Comparison of ENCODE assay signal across 8 cellular contexts in the genomic region with DNA sequence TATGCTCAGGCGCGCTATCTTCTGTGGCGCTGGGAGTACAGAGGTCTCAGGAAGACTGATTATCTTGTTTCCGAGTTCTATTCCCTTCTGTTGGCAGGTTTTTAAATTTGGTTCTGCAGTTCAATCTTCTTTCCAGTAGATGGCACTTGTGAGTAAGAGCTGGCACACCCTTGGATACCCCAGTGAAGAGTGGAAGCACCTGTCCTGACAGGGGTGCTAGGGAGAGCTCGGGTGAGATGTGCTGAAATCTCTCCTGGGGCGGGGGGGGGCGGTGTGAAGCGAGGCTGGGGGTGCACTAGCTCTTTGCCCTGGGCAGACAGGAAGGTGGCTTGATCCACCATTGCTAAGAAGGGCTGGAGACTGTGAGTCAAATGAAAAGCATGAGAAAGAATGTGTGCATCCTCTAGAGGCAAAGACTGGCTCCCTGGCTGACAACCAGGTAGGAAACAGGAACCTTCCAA.
DNase-seq lines count a peak whose midpoint lies in the region; ATAC-seq, FAIRE-seq and TF ChIP-seq lines count a peak whose summit lies in the region.

No MANE protein-coding gene starts in this region.

- TF ChIP-seq EP300 in transverse colon (IDR thresholded peaks at IDR 0.05; ENCODE audit: low read depth) = no peak

- H3K9me3 ChIP-seq in ascending aorta (no peaks in the 10 kb centered on the region), transverse colon (no peaks in the 10 kb centered on the region)

- TF ChIP-seq CTCF in D721Med (IDR thresholded peaks at IDR 0.05; ENCODE audit: insufficient read depth, missing control alignments) = peak; percentile 79
- peak in 2 of 3 experiments; percentile 26 to 43 for TF ChIP-seq CTCF in ascending aorta (IDR thresholded peaks at IDR 0.05)
- peak; percentile 86 for TF ChIP-seq CTCF in kidney epithelial cell (IDR thresholded peaks at IDR 0.05; ENCODE audit: insufficient read depth, low read length, poor library complexity, severe bottlenecking)
- TF ChIP-seq CTCF in transverse colon (IDR thresholded peaks at IDR 0.05) = peak; percentile 60 to 80 (median 65)

- ATAC-seq in HG03095 (IDR thresholded peaks at IDR 0.05; ENCODE audit: unreplicated experiment) = peak; percentile 92

- peak; percentile 84 for FAIRE-seq in D721Med (lab: Jason Lieb, UNC)
- FAIRE-seq in GM19239 (lab: Jason Lieb, UNC) = peak; percentile 76

- DNase-seq in D721Med (ENCODE audit: insufficient read length, low spot score) = peak; percentile 12
- DNase-seq in GM19239 (ENCODE audit: insufficient read length, low spot score) = peak; percentile 36
- peak; percentile 1 for DNase-seq in NCI-H2107 (lab: John Stamatoyannopoulos, UW)
- no peak for DNase-seq in ascending aorta (ENCODE audit: low spot score in 2 of 2)
- no peak for DNase-seq in kidney epithelial cell (ENCODE audit: low read depth)
- DNase-seq in transverse colon = no peak
- no peak for DNase-seq in activated naive CD4-positive, alpha-beta T cell (lab: John Stamatoyannopoulos, UW)

- in situ Hi-C loops in transverse colon (cut with MboI; ENCODE audit: low pct_ligation_motif_present in 1 of 4, low pct_unique_long_range_greater_than_20kb in 1 of 4, low sequenced_read_pairs in 3 of 4) = loop anchor here in 1 of 4 donors (25.0 kb wide), 1 partner anchor 847 kb away; no protein-coding TSS in a partner anchor

- WGBS in transverse colon (ENCODE audit: low coverage in 1 of 2), 2 donors = 2 to 13% methylated on average over 4 to 7 of the region's 8 CpGs

- no peak for TF ChIP-seq POLR2A in transverse colon (IDR thresholded peaks at IDR 0.05)

- H3K27ac ChIP-seq in ascending aorta = no peak overlapping the region
- H3K27ac ChIP-seq in transverse colon = no peak overlapping the region

- intact Hi-C loops in ascending aorta (cut with DNase I) (no loop called here), transverse colon (cut with DNase I; ENCODE audit: low total_unique reads) (no loop called here)

- H3K4me1 ChIP-seq in ascending aorta (no peaks in the 10 kb centered on the region), transverse colon (peaks cover 0 to 10% (median 2%) of the 10 kb centered on the region in 4 donors)

- H3K27me3 ChIP-seq in ascending aorta (no peaks in the 10 kb centered on the region), kidney epithelial cell (ENCODE audit: control insufficient read depth, insufficient read depth, low read length) (no peaks in the 10 kb centered on the region), transverse colon (no peaks in the 10 kb centered on the region)

- H3K36me3 ChIP-seq in ascending aorta (no peaks in the 10 kb centered on the region), kidney epithelial cell (ENCODE audit: control insufficient read depth, insufficient read depth, low read length) (no peaks in the 10 kb centered on the region), transverse colon (no peaks in the 10 kb centered on the region)

- H3K4me3 ChIP-seq in ascending aorta (no peak overlapping the region), kidney epithelial cell (ENCODE audit: low read depth, low read length) (no peak overlapping the region), transverse colon (no peak overlapping the region)

Comparison
In these comparisons a context has a peak if more than half of its experiments do, and no peak if none do; other contexts are left out.
1. DNase-seq: peak in D721Med (single experiment), GM19239 (single experiment) and NCI-H2107 (single experiment); none in ascending aorta (0 of 2), kidney epithelial cell (single experiment), transverse colon (single experiment) and activated naive CD4-positive, alpha-beta T cell (0 of 4).
2. CTCF ChIP-seq: peak in every context shown above with its lines; median percentile 86 in kidney epithelial cell; 79 in D721Med; 65 in transverse colon; 34 in ascending aorta.